ENCODE assay signal across 10 cellular contexts in genomic region chr12:13980548-13981295, GRCh38. TPM values are rescaled to one million over a fixed set of nuclear protein-coding genes. Genes with fewer than 3 reads are reported as not detected.
DNase-seq lines count a peak whose midpoint lies in the region; ATAC-seq, FAIRE-seq and TF ChIP-seq lines count a peak whose summit lies in the region.
"Had no signal": no experiment of that assay in that cellular context is flagged by ENCODE, and none has a peak within 500 bp of the region (broad histone marks: within the 10 kb centered on the region; RNA-seq: fewer than 3 reads in every experiment).

No MANE protein-coding gene starts in this region.

- H3K9me3 Mint-ChIP-seq in nephron, result peaks cover 3% of the 10 kb centered on the region

- peaks cover 18% of the 10 kb centered on the region for H3K4me1 Mint-ChIP-seq in nephron

- no peaks in the 10 kb centered on the region for H3K36me3 Mint-ChIP-seq in nephron (ENCODE audit: low read depth)

- no peak overlapping the region; the same call in 1 of the 2 replicates for H3K18ac ChIP-seq in H1 (ENCODE audit: extremely low read depth, low read length)

- peaks cover 83% of the 10 kb centered on the region for H3K27me3 Mint-ChIP-seq in nephron (ENCODE audit: low read depth)

- peak overlapping the region; percentile 11 to 72 (median 45) for H3K27ac Mint-ChIP-seq in nephron

- H3K9me3 ChIP-seq in A549 (no peaks in the 10 kb centered on the region), HUES48 (ENCODE audit: control insufficient read depth, insufficient read depth, low read length) (no peaks in the 10 kb centered on the region), H1 (ENCODE audit: insufficient read depth in 2 of 2, low read depth in 1 of 2, low read length in 1 of 2) (no peaks in the 10 kb centered on the region), prostate gland (no peaks in the 10 kb centered on the region)

- DNase-seq in A549 (ENCODE audit: low read depth in 1 of 2, low spot score in 1 of 2) (peak; percentile 18 to 22), H1 (ENCODE audit: low read depth in 1 of 2, low spot score in 2 of 2) (peak in 1 of 2 experiments; percentile 65), lower leg skin (ENCODE audit: low spot score in 2 of 2) (no peak), prostate gland (ENCODE audit: low spot score) (no peak)
- DNase-seq: activated CD8-positive, alpha-beta memory T cell treated with anti-CD3 and anti-CD28 coated beads for 24 hours had no signal

- H4K5ac ChIP-seq in H1 (ENCODE audit: insufficient read length, low read depth, low read length), result no peak overlapping the region

- TF ChIP-seq CTCF in A549 (IDR thresholded peaks at IDR 0.05) (no peak), H1 (IDR thresholded peaks at IDR 0.05; ENCODE audit: control extremely low read depth in 1 of 3, insufficient read depth in 1 of 3, low read depth in 1 of 3, low read length in 3 of 3) (no peak), nephron (IDR thresholded peaks at IDR 0.05; ENCODE audit: unreplicated experiment in 3 of 3) (no peak), lower leg skin (IDR thresholded peaks at IDR 0.05) (no peak), prostate gland (IDR thresholded peaks at IDR 0.05) (no peak)

- H2AFZ ChIP-seq in H1 (ENCODE audit: low read length), result peak overlapping the region; percentile 86

- H4K20me1 ChIP-seq in H1 (replicated peaks in 1 of 2; ENCODE audit: control insufficient read depth in 1 of 2, insufficient read depth in 2 of 2, low read length in 2 of 2), result no peaks in the 10 kb centered on the region

- 0 out of 2 replicates have a peak overlapping the region, but pooled peaks have one; percentile 56 for H2BK20ac ChIP-seq in H1 (ENCODE audit: low read length)

- no peaks in the 10 kb centered on the region for H3K79me2 ChIP-seq in H1 (ENCODE audit: control insufficient read depth in 1 of 2, insufficient read depth in 2 of 2, low read length in 2 of 2)

- POLR2A ChIA-PET in A549 (lab: Yijun Ruan, JAX) (no interaction called here), H1 (lab: Charles Lee; ENCODE audit: partially characterized antibody) (interaction anchor here (1.2 kb wide), 1 partner anchor 385 kb away, joined by 3 read pairs; the partner anchor contains the start of gene ATF7IP)

- H3K27me3 ChIP-seq in HUES48 (ENCODE audit: control insufficient read depth, insufficient read depth, low read length), result peaks cover 63% of the 10 kb centered on the region
- peaks cover 8 to 36% (median 25%) of the 10 kb centered on the region in 4 experiments for H3K27me3 ChIP-seq in H1 (replicated peaks in 1 of 4; ENCODE audit: control insufficient read depth in 3 of 4, extremely low read depth in 1 of 4, insufficient read depth in 3 of 4, low read length in 3 of 4)
- H3K27me3 ChIP-seq in prostate gland (replicated peaks; ENCODE audit: insufficient read depth), result peaks cover 17% of the 10 kb centered on the region

- peak overlapping the region; percentile 62; the same call in 1 of the 2 replicates for H2BK12ac ChIP-seq in H1 (ENCODE audit: low read depth, low read length)

- H3K27ac ChIP-seq in A549 (peak overlapping the region; percentile 76 to 89), HUES48 (ENCODE audit: low read depth, low read length) (no peak overlapping the region), H1 (ENCODE audit: low read depth, low read length) (no peak overlapping the region), prostate gland (no peak overlapping the region)

- FAIRE-seq in A549 (lab: Jason Lieb, UNC) (no peak), H1 (lab: Jason Lieb, UNC) (no peak)
- FAIRE-seq: G401.6 had no signal

- H3K9ac ChIP-seq in HUES48 (ENCODE audit: low read depth, low read length), result no peak overlapping the region; the same call in 1 of the 2 replicates
- H3K9ac ChIP-seq in H1 (replicated peaks in 1 of 4; ENCODE audit: extremely low read depth in 1 of 4, low read depth in 3 of 4, low read length in 3 of 4), result peak overlapping the region in 1 of 4 experiments; percentile 51; a peak in 1 of 7 replicates

- peak overlapping the region; percentile 89 to 98 (median 90) for H3K4me3 Mint-ChIP-seq in nephron

- no peak overlapping the region for H3K23ac ChIP-seq in H1 (ENCODE audit: insufficient read length)

- H3K4me2 ChIP-seq in A549 (peak overlapping the region; percentile 73), H1 (ENCODE audit: insufficient read depth in 1 of 2, low read depth in 2 of 2, low read length in 2 of 2) (peak overlapping the region; percentile 88 to 95)

- H4K8ac ChIP-seq in H1 (ENCODE audit: extremely low read depth, insufficient read depth, low read length), result peak overlapping the region; percentile 64; the same call in 1 of the 2 replicates

- TF ChIP-seq POLR2A in A549 (IDR thresholded peaks at IDR 0.05; ENCODE audit: low read length) (no peak), H1 (IDR thresholded peaks at IDR 0.05; ENCODE audit: control extremely low read depth in 1 of 2, low read depth in 2 of 2, low read length in 2 of 2) (no peak), lower leg skin (IDR thresholded peaks at IDR 0.05) (no peak), prostate gland (IDR thresholded peaks at IDR 0.05) (no peak), GM18505 (IDR thresholded peaks at IDR 0.05; ENCODE audit: borderline replicate concordance, extremely low read depth, insufficient read depth, insufficient read length) (no peak)

- no peaks in the 10 kb centered on the region for H3K79me1 ChIP-seq in H1 (ENCODE audit: low read depth, low read length)

- intact Hi-C loops in lower leg skin (cut with DNase I; ENCODE audit: low total_unique reads), result no loop called here
- intact Hi-C loops in prostate gland (cut with DNase I), result no loop called here

- no peak overlapping the region for H2BK5ac ChIP-seq in H1 (ENCODE audit: low read depth, low read length)

- no peak overlapping the region for H2AK5ac ChIP-seq in H1 (ENCODE audit: low read depth, low read length)

- TF ChIP-seq EP300 in A549 (IDR thresholded peaks at IDR 0.05) (no peak), H1 (IDR thresholded peaks at IDR 0.05; ENCODE audit: borderline replicate concordance in 1 of 2, low read depth in 2 of 2, low read length in 2 of 2) (no peak)

- H3K56ac ChIP-seq in H1 (replicated peaks; ENCODE audit: insufficient read length, low read depth, low read length), result no peak overlapping the region

- peak; percentile 54 to 68; a peak in 5 of 6 replicates for ATAC-seq in A549
- ATAC-seq in HG02852 (IDR thresholded peaks at IDR 0.05; ENCODE audit: unreplicated experiment), result no peak
- no peak for ATAC-seq in GM18505 (IDR thresholded peaks at IDR 0.05; ENCODE audit: unreplicated experiment)

- 27% methylated on average over 25 of the region's 53 CpGs for WGBS in A549 (ENCODE audit: missing lambda C conversion rate)
- WGBS in H1 (ENCODE audit: extremely low coverage in 1 of 2, insufficient coverage in 1 of 2, insufficient read length in 1 of 2, insufficient replicate concordance in 2 of 2, low coverage in 1 of 2, low lambda C conversion rate in 2 of 2, missing lambda C conversion rate in 1 of 2), 2 experiments, result 1% methylated on average over 46 of the region's 53 CpGs; no CpG with 5 or more reads in 1 of the 2 experiments
- 2% methylated on average over 52 to 53 of the region's 53 CpGs for WGBS in lower leg skin, 2 donors
- WGBS in prostate gland, result 3% methylated on average over 52 of the region's 53 CpGs

- H2BK120ac ChIP-seq in H1 (replicated peaks; ENCODE audit: low read depth, low read length), result no peak overlapping the region

- H3K14ac ChIP-seq in H1 (ENCODE audit: insufficient read length), result no peak overlapping the region

- H3K23me2 ChIP-seq in H1 (ENCODE audit: low read depth, low read length), result peaks cover 16% of the 10 kb centered on the region

- no peak overlapping the region for H3K4ac ChIP-seq in H1 (replicated peaks; ENCODE audit: insufficient read length, low read depth, low read length)

- H3K4me3 ChIP-seq in A549, result peak overlapping the region; percentile 61
- H3K4me3 ChIP-seq in HUES48 (ENCODE audit: low read depth, low read length), result peak overlapping the region; percentile 89
- H3K4me3 ChIP-seq in H1 (ENCODE audit: extremely low read depth in 1 of 4, insufficient read depth in 2 of 4, low read depth in 3 of 4, low read length in 4 of 4), result peak overlapping the region; percentile 66 to 89 (median 81)
- no peak overlapping the region for H3K4me3 ChIP-seq in lower leg skin (ENCODE audit: low read depth, poor library complexity, severe bottlenecking)
- H3K4me3 ChIP-seq in prostate gland, result no peak overlapping the region

- TF ChIP-seq RAD21 in A549 (conservative IDR thresholded peaks at IDR 0.05 in 1 of 2, IDR thresholded peaks at IDR 0.05 in 1 of 2) (no peak), H1 (IDR thresholded peaks at IDR 0.05 in 1 of 2, conservative IDR thresholded peaks at IDR 0.05 in 1 of 2; ENCODE audit: low read depth in 2 of 2, low read length in 2 of 2) (no peak)

- peak overlapping the region; percentile 54; the same call in 1 of the 2 replicates for H2BK15ac ChIP-seq in H1 (ENCODE audit: low read length)

- CTCF ChIA-PET in A549 (lab: Yijun Ruan, JAX) (interaction anchor here (0.6 to 5.1 kb wide), 6 partner anchors 11 to 725 kb away, joined by 3 to 22 read pairs (median 10); no protein-coding TSS in a partner anchor), H1 (lab: Charles Lee; ENCODE audit: partially characterized antibody) (interaction anchor here (0.6 to 3.1 kb wide), 10 partner anchors 11 to 703 kb away, joined by 3 to 25 read pairs (median 4); no protein-coding TSS in a partner anchor)

- no peak overlapping the region for H4K91ac ChIP-seq in H1 (replicated peaks; ENCODE audit: insufficient read length, low read length)

- H3K4me1 ChIP-seq in A549, result peaks cover 28% of the 10 kb centered on the region
- peaks cover 6% of the 10 kb centered on the region for H3K4me1 ChIP-seq in HUES48 (ENCODE audit: control insufficient read depth, insufficient read depth, low read length)
- H3K4me1 ChIP-seq in H1 (replicated peaks in 1 of 4; ENCODE audit: control insufficient read depth in 3 of 4, insufficient read depth in 4 of 4, low read length in 3 of 4), result peaks cover 0 to 4% (median 0%) of the 10 kb centered on the region in 4 experiments; a peak in 3 of 7 replicates
- no peaks in the 10 kb centered on the region for H3K4me1 ChIP-seq in prostate gland (replicated peaks)

- H3K36me3 ChIP-seq in HUES48 (ENCODE audit: control insufficient read depth, insufficient read depth, low read length) (no peaks in the 10 kb centered on the region), H1 (ENCODE audit: control insufficient read depth in 2 of 4, insufficient read depth in 4 of 4, low read length in 3 of 4) (no peaks in the 10 kb centered on the region), prostate gland (no peaks in the 10 kb centered on the region)

RNA-seq across cellular contexts. Expression of gene GRIN2B, which starts 0.7 kb away (rescaled TPM):
- 3.2 and 3.3 TPM in 2 replicates for polyA plus RNA-seq in A549 (2011; rRNA removed)
- polyA plus RNA-seq in A549 (2012; cell fraction: cytosol; rRNA removed), result 4.6 and 5.5 TPM in 2 replicates
- polyA plus RNA-seq in A549 (2012; cell fraction: nucleus; rRNA removed), result 3.9 and 5.6 TPM in 2 replicates
- polyA plus RNA-seq in A549 (2017; fragmentation: RNase III; extraction: RNeasy Plus Mini Kit Qiagen cat#74134 plus additional on column Dnase treatment), result 2.4 to 4.0 TPM (median 2.9 TPM) in 3 replicates
- polyA minus RNA-seq in A549 (2011; rRNA and poly(A)+ RNA removed), result 16.9 and 21.2 TPM in 2 replicates
- 2.3 and 3.2 TPM in 2 replicates for total RNA-seq in H1 (2021; fragmentation: NEBNext Ultra II Directional; extraction: Animal tissue kit (Norgen Biotek cat#: 25700))
- 0.68 and 0.86 TPM in 2 replicates for polyA plus RNA-seq in H1 (2011; rRNA removed)
- 0.43 TPM for polyA plus RNA-seq in H1 (2011; cell fraction: cytosol; rRNA removed)
- 2.7 TPM for polyA plus RNA-seq in H1 (2011; cell fraction: nucleus; rRNA removed)
- 0.17 to 0.36 TPM (median 0.27 TPM) in 4 replicates for polyA plus RNA-seq in H1 (2012, experiment 1 of 2)
- 0.01 TPM for polyA plus RNA-seq in H1 (2012, experiment 2 of 2)
- polyA plus RNA-seq in H1 (2013, experiment 1 of 2), result 1.2 TPM
- 1.0 TPM for polyA plus RNA-seq in H1 (2013, experiment 2 of 2)
- polyA minus RNA-seq in H1 (2011; rRNA and poly(A)+ RNA removed), result 2.2 and 3.5 TPM in 2 replicates
- polyA minus RNA-seq in H1 (2011; cell fraction: cytosol; rRNA and poly(A)+ RNA removed), result 2.8 TPM
- polyA minus RNA-seq in H1 (2011; cell fraction: nucleus; rRNA and poly(A)+ RNA removed), result 15.9 TPM
- under 1 TPM; under 0.01 to 0.34 (median 0.04) TPM for total RNA-seq in lower leg skin
- total RNA-seq in prostate gland, result under 1 TPM in 1 of 2 donors, not detected in 1; 0.11 TPM

Comparison
In these comparisons a context has a peak if more than half of its experiments do, and no peak if none do; other contexts are left out.
1. ATAC-seq: peak in A549 (2 of 2); none in HG02852 (single experiment) and GM18505 (single experiment).
2. DNase-seq: peak in A549 (2 of 2); none in lower leg skin (0 of 2) and prostate gland (single experiment).
3. H3K27ac ChIP-seq: peak in A549 (2 of 2); none in HUES48 (single experiment), H1 (single experiment) and prostate gland (0 of 2).
4. H3K4me3 ChIP-seq: peak in A549 (single experiment), HUES48 (single experiment) and H1 (4 of 4); none in lower leg skin (single experiment) and prostate gland (0 of 2).
5. Of the 18 proteins assayed by ChIP-seq in both H1 and A549: peak only in H1: none; only in A549: E2F6, MAFK and MAX; in both: none; in neither: 14; mixed calls (peak in some experiments, not most) for 1.